In the genomic region with DNA sequence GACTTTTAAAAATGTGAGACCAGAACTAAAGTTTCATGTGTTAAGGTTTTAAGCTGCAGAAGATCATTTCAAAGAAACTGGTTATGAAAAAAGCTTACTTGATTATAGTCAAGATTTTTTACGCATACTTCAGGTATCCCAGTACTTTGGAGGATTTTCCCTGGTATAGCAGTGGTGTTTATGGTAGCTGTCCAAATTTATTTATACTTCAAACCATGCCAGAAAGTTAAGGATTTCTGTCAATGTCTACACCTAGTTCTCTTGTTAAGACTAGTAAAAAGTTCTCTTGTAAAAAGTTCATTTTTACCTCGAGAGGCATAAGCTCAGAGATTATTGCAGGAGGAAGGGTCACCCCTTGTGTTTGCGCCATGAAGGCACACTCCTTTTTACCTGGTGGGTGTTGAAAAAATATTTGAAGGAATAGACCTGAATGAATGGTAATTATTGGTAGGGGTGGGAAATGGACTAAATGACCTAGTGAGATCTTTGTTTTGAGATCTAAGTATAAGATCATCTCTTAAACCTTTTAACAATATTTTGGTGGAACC, we compare ENCODE assay signal across 8 cellular contexts. TPM values are rescaled to one million over a fixed set of nuclear protein-coding genes. Genes with fewer than 3 reads are reported as not detected.
DNase-seq lines count a peak whose midpoint lies in the region; ATAC-seq and TF ChIP-seq lines count a peak whose summit lies in the region.

No MANE protein-coding gene starts in this region.

- TF ChIP-seq EP300 in sigmoid colon (IDR thresholded peaks at IDR 0.05), result no peak

- intact Hi-C loops in esophagus squamous epithelium (cut with DNase I) (no loop called here), sigmoid colon (cut with DNase I) (loop anchor here (5.0 to 10.0 kb wide), 4 partner anchors 93 to 297 kb away; a partner anchor contains a TSS)

- H3K4me1 ChIP-seq in RWPE2 (ENCODE audit: insufficient read depth, poor library complexity, severe bottlenecking), result peaks cover 50% of the 10 kb centered on the region
- H3K4me1 ChIP-seq in esophagus squamous epithelium, result peaks cover 12 to 73% (median 48%) of the 10 kb centered on the region in 3 donors
- peaks cover 0 to 69% (median 58%) of the 10 kb centered on the region in 4 donors for H3K4me1 ChIP-seq in sigmoid colon

- peak overlapping the region; percentile 90 for H3K27ac ChIP-seq in RWPE2 (ENCODE audit: poor library complexity, severe bottlenecking)
- H3K27ac ChIP-seq in esophagus squamous epithelium, result peak overlapping the region; percentile 100
- peak overlapping the region in 3 of 4 donors; percentile 99 to 100 (median 99) for H3K27ac ChIP-seq in sigmoid colon

- H3K9me3 ChIP-seq in RWPE2 (ENCODE audit: severe bottlenecking), result no peaks in the 10 kb centered on the region
- H3K9me3 ChIP-seq in esophagus squamous epithelium, result no peaks in the 10 kb centered on the region
- H3K9me3 ChIP-seq in sigmoid colon, result no peaks in the 10 kb centered on the region

- WGBS in esophagus squamous epithelium, 2 donors, result 21 to 22% methylated on average over 3 of the region's 3 CpGs
- 24 to 37% methylated on average over 3 of the region's 3 CpGs for WGBS in sigmoid colon, 2 donors

- TF ChIP-seq POLR2A in esophagus squamous epithelium (IDR thresholded peaks at IDR 0.05) (no peak), sigmoid colon (IDR thresholded peaks at IDR 0.05) (no peak)

- ATAC-seq in RWPE2 (ENCODE audit: low read depth), result no peak
- ATAC-seq in HG02759 (IDR thresholded peaks at IDR 0.05; ENCODE audit: unreplicated experiment), result no peak

- TF ChIP-seq CTCF in GM12875 (IDR thresholded peaks at IDR 0.05; ENCODE audit: borderline replicate concordance, insufficient read depth, low read depth, low read length) (no peak), RWPE2 (IDR thresholded peaks at IDR 0.05; ENCODE audit: poor library complexity, severe bottlenecking) (no peak), esophagus squamous epithelium (IDR thresholded peaks at IDR 0.05) (no peak), sigmoid colon (IDR thresholded peaks at IDR 0.05) (no peak)

- H3K27me3 ChIP-seq in RWPE2 (ENCODE audit: insufficient read depth, poor library complexity, severe bottlenecking), result no peaks in the 10 kb centered on the region
- H3K27me3 ChIP-seq in esophagus squamous epithelium, result no peaks in the 10 kb centered on the region
- H3K27me3 ChIP-seq in sigmoid colon, result no peaks in the 10 kb centered on the region

- DNase-seq in RWPE2 (ENCODE audit: low spot score) (no peak), esophagus squamous epithelium (lab: John Stamatoyannopoulos, UW) (no peak), sigmoid colon (no peak), SW480 (ENCODE audit: low spot score) (no peak), putamen (ENCODE audit: low spot score) (no peak), NCI-H128 (lab: John Stamatoyannopoulos, UW; ENCODE audit: unreplicated experiment) (no peak)

- H3K36me3 ChIP-seq in RWPE2 (ENCODE audit: low read depth), result no peaks in the 10 kb centered on the region
- no peaks in the 10 kb centered on the region for H3K36me3 ChIP-seq in esophagus squamous epithelium
- no peaks in the 10 kb centered on the region for H3K36me3 ChIP-seq in sigmoid colon

- peak overlapping the region; percentile 15 for H3K4me3 ChIP-seq in GM12875 (ENCODE audit: low read depth, low read length)
- peak overlapping the region; percentile 83 for H3K4me3 ChIP-seq in RWPE2 (ENCODE audit: severe bottlenecking)
- H3K4me3 ChIP-seq in esophagus squamous epithelium, result peak overlapping the region in 3 of 4 donors; percentile 78 to 89 (median 81)
- peak overlapping the region; percentile 86 to 98 (median 96) for H3K4me3 ChIP-seq in sigmoid colon

RNA-seq across cellular contexts. Expression of a gene that starts 2.8 kb away (rescaled TPM):
- total RNA-seq in esophagus squamous epithelium (10 to 100 TPM; 37.8 to 61.0 (median 45.4) TPM), sigmoid colon (10 to 100 TPM; 62.9 to 74.1 (median 69.5) TPM)
- 10 to 100 TPM; 11.4 to 23.4 (median 12.9) TPM for polyA plus RNA-seq in sigmoid colon

Comparison
In these comparisons a context has a peak if more than half of its experiments do, and no peak if none do; other contexts are left out.
1. H3K4me3 ChIP-seq: peak in every context shown above with its lines; median percentile 96 in sigmoid colon; 83 in RWPE2; 81 in esophagus squamous epithelium; 15 in GM12875.